In genomic region chr9:107325842-107326241, GRCh38 we compare ENCODE assay signal across 1 cellular context.
TF ChIP-seq lines count a peak whose summit lies in the region.

No MANE protein-coding gene starts in this region.

TF ChIP-seq in K562, 482 proteins besides CTCF, POLR2A, EP300 and RAD21 (continued from another document):
- TF ChIP-seq, protein P1, sequence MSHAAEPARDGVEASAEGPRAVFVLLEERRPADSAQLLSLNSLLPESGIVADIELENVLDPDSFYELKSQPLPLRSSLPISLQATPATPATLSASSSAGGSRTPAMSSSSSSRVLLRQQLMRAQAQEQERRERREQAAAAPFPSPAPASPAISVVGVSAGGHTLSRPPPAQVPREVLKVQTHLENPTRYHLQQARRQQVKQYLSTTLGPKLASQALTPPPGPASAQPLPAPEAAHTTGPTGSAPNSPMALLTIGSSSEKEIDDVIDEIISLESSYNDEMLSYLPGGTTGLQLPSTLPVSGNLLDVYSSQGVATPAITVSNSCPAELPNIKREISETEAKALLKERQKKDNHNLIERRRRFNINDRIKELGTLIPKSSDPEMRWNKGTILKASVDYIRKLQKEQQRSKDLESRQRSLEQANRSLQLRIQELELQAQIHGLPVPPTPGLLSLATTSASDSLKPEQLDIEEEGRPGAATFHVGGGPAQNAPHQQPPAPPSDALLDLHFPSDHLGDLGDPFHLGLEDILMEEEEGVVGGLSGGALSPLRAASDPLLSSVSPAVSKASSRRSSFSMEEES (CRISPR knock-in tag; IDR thresholded peaks at IDR 0.05), result peak; percentile 28
- no peak for TF ChIP-seq BMI1 (IDR thresholded peaks at IDR 0.05; ENCODE audit: low read length)
